In the genomic region with DNA sequence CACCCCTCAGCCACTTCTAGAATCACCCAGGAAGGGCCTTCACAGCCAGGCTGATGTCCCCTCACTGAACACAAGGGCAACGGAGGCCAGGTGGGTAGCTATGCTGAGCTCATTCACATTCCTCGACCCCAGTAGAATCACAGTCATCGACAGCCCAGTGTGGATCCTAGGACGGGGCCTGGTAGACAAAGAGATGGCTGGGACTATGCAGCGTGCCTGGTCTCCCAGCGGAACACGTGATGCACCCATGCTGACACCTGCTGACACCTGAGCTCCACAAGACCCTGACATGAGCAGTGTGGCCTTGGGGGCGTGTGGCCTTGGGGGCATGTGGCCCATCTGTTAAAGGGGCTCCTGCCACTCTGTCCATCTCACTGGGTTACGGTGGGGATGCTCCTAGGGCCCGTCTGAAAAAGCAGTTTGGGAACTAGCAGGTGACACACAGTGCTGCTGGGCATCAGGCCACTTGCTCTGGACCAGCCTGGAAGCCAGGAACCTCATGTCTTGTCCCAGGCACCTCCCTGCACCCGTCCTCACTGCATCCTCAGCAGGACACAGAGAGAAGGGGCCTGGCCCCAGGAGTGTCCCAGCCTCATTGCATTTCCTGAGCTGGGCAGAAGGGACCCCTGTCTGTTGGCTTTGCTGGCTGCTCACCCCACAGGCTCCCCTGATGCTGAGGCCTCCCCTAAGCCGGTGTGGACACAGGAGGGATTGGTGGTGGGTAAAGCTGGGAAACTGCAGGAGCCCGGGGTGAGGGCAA, we compare ENCODE assay signal across 1 cellular context.
TF ChIP-seq lines count a peak whose summit lies in the region.

No MANE protein-coding gene starts in this region.

TF ChIP-seq in GM23338, 12 proteins besides CTCF, POLR2A, EP300 and RAD21 (continued from another document):
- TF ChIP-seq, protein P1, sequence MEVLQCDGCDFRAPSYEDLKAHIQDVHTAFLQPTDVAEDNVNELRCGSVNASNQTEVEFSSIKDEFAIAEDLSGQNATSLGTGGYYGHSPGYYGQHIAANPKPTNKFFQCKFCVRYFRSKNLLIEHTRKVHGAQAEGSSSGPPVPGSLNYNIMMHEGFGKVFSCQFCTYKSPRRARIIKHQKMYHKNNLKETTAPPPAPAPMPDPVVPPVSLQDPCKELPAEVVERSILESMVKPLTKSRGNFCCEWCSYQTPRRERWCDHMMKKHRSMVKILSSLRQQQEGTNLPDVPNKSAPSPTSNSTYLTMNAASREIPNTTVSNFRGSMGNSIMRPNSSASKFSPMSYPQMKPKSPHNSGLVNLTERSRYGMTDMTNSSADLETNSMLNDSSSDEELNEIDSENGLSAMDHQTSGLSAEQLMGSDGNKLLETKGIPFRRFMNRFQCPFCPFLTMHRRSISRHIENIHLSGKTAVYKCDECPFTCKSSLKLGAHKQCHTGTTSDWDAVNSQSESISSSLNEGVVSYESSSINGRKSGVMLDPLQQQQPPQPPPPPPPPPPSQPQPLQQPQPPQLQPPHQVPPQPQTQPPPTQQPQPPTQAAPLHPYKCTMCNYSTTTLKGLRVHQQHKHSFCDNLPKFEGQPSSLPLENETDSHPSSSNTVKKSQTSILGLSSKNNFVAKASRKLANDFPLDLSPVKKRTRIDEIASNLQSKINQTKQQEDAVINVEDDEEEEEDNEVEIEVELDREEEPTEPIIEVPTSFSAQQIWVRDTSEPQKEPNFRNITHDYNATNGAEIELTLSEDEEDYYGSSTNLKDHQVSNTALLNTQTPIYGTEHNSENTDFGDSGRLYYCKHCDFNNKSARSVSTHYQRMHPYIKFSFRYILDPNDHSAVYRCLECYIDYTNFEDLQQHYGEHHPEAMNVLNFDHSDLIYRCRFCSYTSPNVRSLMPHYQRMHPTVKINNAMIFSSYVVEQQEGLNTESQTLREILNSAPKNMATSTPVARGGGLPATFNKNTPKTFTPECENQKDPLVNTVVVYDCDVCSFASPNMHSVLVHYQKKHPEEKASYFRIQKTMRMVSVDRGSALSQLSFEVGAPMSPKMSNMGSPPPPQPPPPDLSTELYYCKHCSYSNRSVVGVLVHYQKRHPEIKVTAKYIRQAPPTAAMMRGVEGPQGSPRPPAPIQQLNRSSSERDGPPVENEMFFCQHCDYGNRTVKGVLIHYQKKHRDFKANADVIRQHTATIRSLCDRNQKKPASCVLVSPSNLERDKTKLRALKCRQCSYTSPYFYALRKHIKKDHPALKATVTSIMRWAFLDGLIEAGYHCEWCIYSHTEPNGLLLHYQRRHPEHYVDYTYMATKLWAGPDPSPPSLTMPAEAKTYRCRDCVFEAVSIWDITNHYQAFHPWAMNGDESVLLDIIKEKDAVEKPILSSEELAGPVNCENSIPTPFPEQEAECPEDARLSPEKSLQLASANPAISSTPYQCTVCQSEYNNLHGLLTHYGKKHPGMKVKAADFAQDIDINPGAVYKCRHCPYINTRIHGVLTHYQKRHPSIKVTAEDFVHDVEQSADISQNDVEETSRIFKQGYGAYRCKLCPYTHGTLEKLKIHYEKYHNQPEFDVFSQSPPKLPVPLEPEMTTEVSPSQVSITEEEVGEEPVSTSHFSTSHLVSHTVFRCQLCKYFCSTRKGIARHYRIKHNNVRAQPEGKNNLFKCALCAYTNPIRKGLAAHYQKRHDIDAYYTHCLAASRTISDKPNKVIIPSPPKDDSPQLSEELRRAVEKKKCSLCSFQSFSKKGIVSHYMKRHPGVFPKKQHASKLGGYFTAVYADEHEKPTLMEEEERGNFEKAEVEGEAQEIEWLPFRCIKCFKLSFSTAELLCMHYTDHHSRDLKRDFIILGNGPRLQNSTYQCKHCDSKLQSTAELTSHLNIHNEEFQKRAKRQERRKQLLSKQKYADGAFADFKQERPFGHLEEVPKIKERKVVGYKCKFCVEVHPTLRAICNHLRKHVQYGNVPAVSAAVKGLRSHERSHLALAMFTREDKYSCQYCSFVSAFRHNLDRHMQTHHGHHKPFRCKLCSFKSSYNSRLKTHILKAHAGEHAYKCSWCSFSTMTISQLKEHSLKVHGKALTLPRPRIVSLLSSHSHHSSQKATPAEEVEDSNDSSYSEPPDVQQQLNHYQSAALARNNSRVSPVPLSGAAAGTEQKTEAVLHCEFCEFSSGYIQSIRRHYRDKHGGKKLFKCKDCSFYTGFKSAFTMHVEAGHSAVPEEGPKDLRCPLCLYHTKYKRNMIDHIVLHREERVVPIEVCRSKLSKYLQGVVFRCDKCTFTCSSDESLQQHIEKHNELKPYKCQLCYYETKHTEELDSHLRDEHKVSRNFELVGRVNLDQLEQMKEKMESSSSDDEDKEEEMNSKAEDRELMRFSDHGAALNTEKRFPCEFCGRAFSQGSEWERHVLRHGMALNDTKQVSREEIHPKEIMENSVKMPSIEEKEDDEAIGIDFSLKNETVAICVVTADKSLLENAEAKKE (CRISPR knock-in tag; IDR thresholded peaks at IDR 0.05) = no peak
- TF ChIP-seq NANOG (IDR thresholded peaks at IDR 0.05; ENCODE audit: borderline replicate concordance) (no peak), ZNF114 (CRISPR knock-in tag; IDR thresholded peaks at IDR 0.05) (no peak), EZH2 (IDR thresholded peaks at IDR 0.05; ENCODE audit: low read depth, unreplicated experiment) (no peak), POLR2AphosphoS5 (IDR thresholded peaks at IDR 0.05; ENCODE audit: low read depth) (no peak), STAT1 (IDR thresholded peaks at IDR 0.05; ENCODE audit: unreplicated experiment) (no peak), CREB1 (CRISPR knock-in tag; IDR thresholded peaks at IDR 0.05; ENCODE audit: low read depth) (no peak), JUNB (IDR thresholded peaks at IDR 0.05; ENCODE audit: unreplicated experiment) (no peak)
- TF ChIP-seq, protein P2, sequence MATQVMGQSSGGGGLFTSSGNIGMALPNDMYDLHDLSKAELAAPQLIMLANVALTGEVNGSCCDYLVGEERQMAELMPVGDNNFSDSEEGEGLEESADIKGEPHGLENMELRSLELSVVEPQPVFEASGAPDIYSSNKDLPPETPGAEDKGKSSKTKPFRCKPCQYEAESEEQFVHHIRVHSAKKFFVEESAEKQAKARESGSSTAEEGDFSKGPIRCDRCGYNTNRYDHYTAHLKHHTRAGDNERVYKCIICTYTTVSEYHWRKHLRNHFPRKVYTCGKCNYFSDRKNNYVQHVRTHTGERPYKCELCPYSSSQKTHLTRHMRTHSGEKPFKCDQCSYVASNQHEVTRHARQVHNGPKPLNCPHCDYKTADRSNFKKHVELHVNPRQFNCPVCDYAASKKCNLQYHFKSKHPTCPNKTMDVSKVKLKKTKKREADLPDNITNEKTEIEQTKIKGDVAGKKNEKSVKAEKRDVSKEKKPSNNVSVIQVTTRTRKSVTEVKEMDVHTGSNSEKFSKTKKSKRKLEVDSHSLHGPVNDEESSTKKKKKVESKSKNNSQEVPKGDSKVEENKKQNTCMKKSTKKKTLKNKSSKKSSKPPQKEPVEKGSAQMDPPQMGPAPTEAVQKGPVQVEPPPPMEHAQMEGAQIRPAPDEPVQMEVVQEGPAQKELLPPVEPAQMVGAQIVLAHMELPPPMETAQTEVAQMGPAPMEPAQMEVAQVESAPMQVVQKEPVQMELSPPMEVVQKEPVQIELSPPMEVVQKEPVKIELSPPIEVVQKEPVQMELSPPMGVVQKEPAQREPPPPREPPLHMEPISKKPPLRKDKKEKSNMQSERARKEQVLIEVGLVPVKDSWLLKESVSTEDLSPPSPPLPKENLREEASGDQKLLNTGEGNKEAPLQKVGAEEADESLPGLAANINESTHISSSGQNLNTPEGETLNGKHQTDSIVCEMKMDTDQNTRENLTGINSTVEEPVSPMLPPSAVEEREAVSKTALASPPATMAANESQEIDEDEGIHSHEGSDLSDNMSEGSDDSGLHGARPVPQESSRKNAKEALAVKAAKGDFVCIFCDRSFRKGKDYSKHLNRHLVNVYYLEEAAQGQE (IDR thresholded peaks at IDR 0.05; ENCODE audit: unreplicated experiment) = no peak
TF ChIP-seq in GM23338: peak in this region for 0.
